In the genomic region with DNA sequence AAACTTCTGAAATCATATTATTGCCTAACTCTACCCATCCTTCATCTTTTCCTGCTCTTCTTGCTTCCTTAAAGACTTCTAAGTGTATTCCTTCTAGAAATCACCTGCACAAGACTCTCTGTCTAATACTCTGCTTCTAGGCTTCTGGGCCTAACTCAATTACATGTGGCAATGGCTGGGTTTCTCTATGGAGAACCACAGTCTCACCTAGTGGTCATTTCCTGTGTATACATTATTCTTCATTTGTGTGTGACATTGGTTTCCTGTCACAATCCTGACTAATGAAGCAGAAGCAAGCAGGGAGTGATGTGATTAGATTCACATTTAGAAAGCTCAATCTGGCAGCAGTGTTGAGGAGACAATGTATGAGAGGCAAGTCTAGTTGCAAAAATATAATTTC, we compare ENCODE assay signal across 9 cellular contexts. TPM values are rescaled to one million over a fixed set of nuclear protein-coding genes. Genes with fewer than 3 reads are reported as not detected.
DNase-seq lines count a peak whose midpoint lies in the region; ATAC-seq and TF ChIP-seq lines count a peak whose summit lies in the region.
"Had no signal": no experiment of that assay in that cellular context is flagged by ENCODE, and none has a peak within 500 bp of the region (broad histone marks: within the 10 kb centered on the region; RNA-seq: fewer than 3 reads in every experiment).

No MANE protein-coding gene starts in this region.

- H3K9me3 ChIP-seq in SK-N-MC (ENCODE audit: low read depth, low read length) (peaks cover 7% of the 10 kb centered on the region; the same call in 1 of the 2 replicates), T-helper 17 cell (ENCODE audit: control insufficient read depth, low read length, poor library complexity, severe bottlenecking) (no peaks in the 10 kb centered on the region)

- H3K9me3 Mint-ChIP-seq in nephron, result peaks cover 10% of the 10 kb centered on the region

- H3K4me3 Mint-ChIP-seq in nephron (no peak overlapping the region), T-helper 17 cell (no peak overlapping the region)
- H3K4me3 Mint-ChIP-seq: naive B cell had no signal

- no peaks in the 10 kb centered on the region for H3K27me3 Mint-ChIP-seq in nephron (ENCODE audit: low read depth)
- H3K27me3 Mint-ChIP-seq in T-helper 17 cell, result peaks cover 11% of the 10 kb centered on the region

- H3K36me3 ChIP-seq in SK-N-MC (ENCODE audit: insufficient read depth, low read length), result 0 out of 2 replicates have a peak, but pooled peaks cover 3% of the 10 kb centered on the region

- H3K4me1 Mint-ChIP-seq in nephron (no peaks in the 10 kb centered on the region), T-helper 17 cell (peaks cover 3% of the 10 kb centered on the region)
- H3K4me1 Mint-ChIP-seq: naive B cell had no signal

- H3K36me3 Mint-ChIP-seq in nephron (ENCODE audit: low read depth) (peaks cover 4% of the 10 kb centered on the region), T-helper 17 cell (ENCODE audit: low read depth) (peaks cover 4% of the 10 kb centered on the region)

- H3K9ac ChIP-seq in SK-N-MC (ENCODE audit: insufficient read length), result no peak overlapping the region

- DNase-seq in SK-N-MC (ENCODE audit: low read depth, low spot score), result no peak
- no peak for DNase-seq in hepatic stellate cell (ENCODE audit: low spot score)
- no peak for DNase-seq in HUDEP-2 (lab: John Stamatoyannopoulos, UW; ENCODE audit: unreplicated experiment in 76 of 76)
- DNase-seq in T-helper 17 cell, result no peak
- no peak for DNase-seq in iPS-NIHi11 (ENCODE audit: low spot score)
- DNase-seq: naive B cell had no signal

- peak overlapping the region; percentile 54 for H3K27ac ChIP-seq in SK-N-MC

- H3K4me3 ChIP-seq in SK-N-MC, result no peak overlapping the region

- peak overlapping the region in 2 of 3 experiments; percentile 7 to 13 for H3K27ac Mint-ChIP-seq in nephron
- no peak overlapping the region for H3K27ac Mint-ChIP-seq in T-helper 17 cell
- H3K27ac Mint-ChIP-seq: naive B cell had no signal

- ATAC-seq in GM18861 (IDR thresholded peaks at IDR 0.05; ENCODE audit: unreplicated experiment), result peak; percentile 85
- peak; percentile 57 for ATAC-seq in HG02970 (IDR thresholded peaks at IDR 0.05; ENCODE audit: low FRiP score, unreplicated experiment)
- ATAC-seq in T-helper 17 cell, result no peak

- no peak for TF ChIP-seq CTCF in nephron (IDR thresholded peaks at IDR 0.05; ENCODE audit: unreplicated experiment in 3 of 3)

RNA-seq across cellular contexts. Expression of a gene that starts 16.9 kb away (rescaled TPM):
- total RNA-seq in T-helper 17 cell, result not detected

RNA-seq across cellular contexts. Expression of a gene that starts 48.8 kb away (rescaled TPM):
- not detected for total RNA-seq in T-helper 17 cell
